ENCODE assay signal across 26 cellular contexts in the genomic region with DNA sequence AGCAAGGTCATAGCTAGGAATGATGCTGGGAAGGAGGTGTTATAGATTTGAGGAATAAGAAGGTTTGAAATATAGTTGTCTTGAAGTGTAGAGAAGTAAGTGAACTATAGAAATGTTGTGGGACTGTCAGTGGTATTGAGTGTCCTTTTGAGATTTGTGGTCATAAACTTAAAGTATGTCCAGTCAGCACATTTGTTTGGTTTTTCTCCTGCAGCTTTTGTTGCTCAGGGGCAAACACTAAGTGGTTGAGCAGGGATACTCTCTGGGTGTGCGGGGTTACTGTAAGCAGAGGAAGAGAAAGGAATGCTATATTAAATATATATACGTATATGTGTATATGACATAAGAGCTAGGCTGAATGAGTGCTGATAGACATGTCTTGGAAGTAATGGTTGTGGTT.
"Had no signal": no experiment of that assay in that cellular context is flagged by ENCODE, and none has a peak within 500 bp of the region (broad histone marks: within the 10 kb centered on the region; RNA-seq: fewer than 3 reads in every experiment).

No MANE protein-coding gene starts in this region.

- ATAC-seq: activated CD8-positive, alpha-beta T cell treated with anti-CD3 and anti-CD28 coated beads for 36 hours; activated naive CD8-positive, alpha-beta T cell treated with anti-CD3 and anti-CD28 coated beads, Interleukin-2, amount 50 U/mL, for 24 hours had no signal

- H3K27me3 ChIP-seq: ascending aorta, cardiac muscle cell had no signal

- H3K4me1 ChIP-seq: ascending aorta had no signal

- H3K36me3 ChIP-seq: cardiac muscle cell had no signal

- DNase-seq: activated B cell treated with CpG ODN at 0.5 μM for 24 hours; activated CD4-positive, alpha-beta memory T cell treated with anti-CD3 and anti-CD28 coated beads for 36 hours; activated CD4-positive, alpha-beta T cell treated with anti-CD3 and anti-CD28 coated beads for 4 hours; activated CD4-positive, alpha-beta T cell treated with anti-CD3 and anti-CD28 coated beads, Interleukin-2, amount 10 ng/mL, durations not matched to agents 24 days and 14 days; activated CD4-positive, alpha-beta T cell treated with anti-CD3 and anti-CD28 coated beads, Interleukin-2, amount 50 U/mL, for 1 hour; activated CD4-positive, alpha-beta T cell treated with anti-CD3 and anti-CD28 coated beads, Interleukin-2, amount 50 U/mL, for 4 hours; activated CD4-positive, CD25-positive, alpha-beta regulatory T cell treated with anti-CD3 and anti-CD28 coated beads, Interleukin-2, amount 50 U/mL, for 72 hours; activated CD8-positive, alpha-beta memory T cell treated with anti-CD3 and anti-CD28 coated beads, Interleukin-2, amount 50 U/mL, for 4 hours; activated CD8-positive, alpha-beta T cell treated with anti-CD3 and anti-CD28 coated beads for 36 hours; activated effector memory CD4-positive, alpha-beta T cell treated with Interleukin-2 at 50 U/mL for 16 hours; activated gamma-delta T cell; activated naive CD4-positive, alpha-beta T cell treated with anti-CD3 and anti-CD28 coated beads, Interleukin-2, amount 10 ng/mL, durations not matched to agents 7 days and 5 days; activated naive CD4-positive, alpha-beta T cell treated with Interleukin-2 at 50 U/mL for 16 hours; activated naive CD8-positive, alpha-beta T cell treated with anti-CD3 and anti-CD28 coated beads, Interleukin-2, amount 10 ng/mL, durations not matched to agents 7 days and 5 days; activated naive CD8-positive, alpha-beta T cell treated with anti-CD3 and anti-CD28 coated beads, Interleukin-2, amount 50 U/mL, for 24 hours; activated T-cell treated with anti-CD3 and anti-CD28 coated beads for 4 hours; activated T-cell treated with anti-CD3 and anti-CD28 coated beads, Interleukin-2, amount 50 U/mL, for 1 hour; activated T-cell treated with anti-CD3 and anti-CD28 coated beads, Interleukin-2, amount 50 U/mL, for 48 hours; caudate nucleus; T-helper 1 cell; T-helper 2 cell; T-helper 9 cell had no signal

- H3K4me3 ChIP-seq: ascending aorta, cardiac muscle cell had no signal

- H3K27ac ChIP-seq: ascending aorta, cardiac muscle cell, VCaP had no signal

- FAIRE-seq: bronchial epithelial cell had no signal

- H3K9me3 ChIP-seq: ascending aorta had no signal
